ENCODE assay signal across 21 cellular contexts in genomic region chr11:126423743-126424142, GRCh38.
"Had no signal": no experiment of that assay in that cellular context is flagged by ENCODE, and none has a peak within 500 bp of the region (broad histone marks: within the 10 kb centered on the region; RNA-seq: fewer than 3 reads in every experiment).

No MANE protein-coding gene starts in this region.

- H3K27ac Mint-ChIP-seq: activated CD4-positive, alpha-beta memory T cell treated with anti-CD3 and anti-CD28 coated beads, Interleukin-2, amount 10 ng/mL, durations not matched to agents 7 days and 5 days; activated CD4-positive, alpha-beta T cell treated with anti-CD3 and anti-CD28 coated beads, Interleukin-2, amount 10 ng/mL, durations not matched to agents 24 days and 14 days; activated naive CD4-positive, alpha-beta T cell treated with anti-CD3 and anti-CD28 coated beads, Interleukin-2, amount 10 ng/mL, durations not matched to agents 7 days and 5 days; memory B cell; naive B cell; T-helper 2 cell treated with Interferon-gamma antibody and Interleukin-4, amounts not matched to agents 5 μg/mL and 100 μg/mL, for 36 hours; type B pancreatic cell had no signal

- H3K36me3 ChIP-seq: prostate gland, vagina had no signal

- H3K79me2 ChIP-seq: hepatocyte had no signal

- H3K9me3 Mint-ChIP-seq: activated CD4-positive, alpha-beta memory T cell treated with anti-CD3 and anti-CD28 coated beads, Interleukin-2, amount 10 ng/mL, durations not matched to agents 7 days and 5 days; activated CD4-positive, alpha-beta T cell treated with anti-CD3 and anti-CD28 coated beads, Interleukin-2, amount 10 ng/mL, durations not matched to agents 24 days and 14 days; activated naive CD4-positive, alpha-beta T cell treated with anti-CD3 and anti-CD28 coated beads, Interleukin-2, amount 10 ng/mL, durations not matched to agents 7 days and 5 days; immature natural killer cell; memory B cell; naive B cell; neural crest cell; T-helper 2 cell treated with Interferon-gamma antibody and Interleukin-4, amounts not matched to agents 5 μg/mL and 100 μg/mL, for 36 hours; type B pancreatic cell had no signal

- H3K27me3 ChIP-seq: hepatocyte, vagina had no signal

- H3K4me3 Mint-ChIP-seq: activated CD4-positive, alpha-beta memory T cell treated with anti-CD3 and anti-CD28 coated beads, Interleukin-2, amount 10 ng/mL, durations not matched to agents 7 days and 5 days; activated CD4-positive, alpha-beta T cell treated with anti-CD3 and anti-CD28 coated beads, Interleukin-2, amount 10 ng/mL, durations not matched to agents 24 days and 14 days; activated naive CD4-positive, alpha-beta T cell treated with anti-CD3 and anti-CD28 coated beads, Interleukin-2, amount 10 ng/mL, durations not matched to agents 7 days and 5 days; immature natural killer cell; memory B cell; naive B cell; neural crest cell; T-helper 2 cell treated with Interferon-gamma antibody and Interleukin-4, amounts not matched to agents 5 μg/mL and 100 μg/mL, for 36 hours; type B pancreatic cell had no signal

- H3K4me3 ChIP-seq: hepatocyte, mucosa of descending colon, prostate gland, vagina had no signal

- H3K4me1 ChIP-seq: prostate gland, vagina had no signal

- H3K36me3 Mint-ChIP-seq: activated naive CD4-positive, alpha-beta T cell treated with anti-CD3 and anti-CD28 coated beads, Interleukin-2, amount 10 ng/mL, durations not matched to agents 7 days and 5 days; memory B cell; naive B cell; type B pancreatic cell had no signal

- ATAC-seq: activated CD4-positive, CD25-positive, alpha-beta regulatory T cell treated with anti-CD3 and anti-CD28 coated beads, Interleukin-2, amount 50 U/mL, for 24 hours had no signal

- H3K27me3 Mint-ChIP-seq: type B pancreatic cell had no signal

- DNase-seq: activated CD4-positive, alpha-beta memory T cell treated with anti-CD3 and anti-CD28 coated beads, Interleukin-2, amount 10 ng/mL, durations not matched to agents 7 days and 5 days; activated CD4-positive, alpha-beta T cell treated with anti-CD3 and anti-CD28 coated beads, Interleukin-2, amount 10 ng/mL, durations not matched to agents 24 days and 14 days; activated effector memory CD4-positive, alpha-beta T cell treated with anti-CD3 and anti-CD28 coated beads, Interleukin-2, amount 50 U/mL, for 16 hours; activated naive CD4-positive, alpha-beta T cell treated with anti-CD3 and anti-CD28 coated beads, Interleukin-2, amount 10 ng/mL, durations not matched to agents 7 days and 5 days; cerebellar nuclear complex; cortex of kidney; immature natural killer cell; naive B cell; stimulated activated CD4-positive, alpha-beta T cell treated with anti-CD3 and anti-CD28 coated beads, Interleukin-12 subunit alpha, Interleukin-12 subunit beta, amount 100 ng/mL, for 4 hours; stimulated activated CD4-positive, alpha-beta T cell treated with anti-CD3 and anti-CD28 coated beads, Interleukin-4, amount 100 ng/mL, for 4 hours had no signal

- H2AFZ ChIP-seq: hepatocyte had no signal

- H3K27ac ChIP-seq: epithelial cell of prostate, hepatocyte, prostate gland, vagina, VCaP had no signal

- H3K9me3 ChIP-seq: mucosa of descending colon, prostate gland, vagina had no signal

- H3K4me2 ChIP-seq: hepatocyte had no signal
